9 cellular contexts compared by ENCODE assay signal in the genomic region with DNA sequence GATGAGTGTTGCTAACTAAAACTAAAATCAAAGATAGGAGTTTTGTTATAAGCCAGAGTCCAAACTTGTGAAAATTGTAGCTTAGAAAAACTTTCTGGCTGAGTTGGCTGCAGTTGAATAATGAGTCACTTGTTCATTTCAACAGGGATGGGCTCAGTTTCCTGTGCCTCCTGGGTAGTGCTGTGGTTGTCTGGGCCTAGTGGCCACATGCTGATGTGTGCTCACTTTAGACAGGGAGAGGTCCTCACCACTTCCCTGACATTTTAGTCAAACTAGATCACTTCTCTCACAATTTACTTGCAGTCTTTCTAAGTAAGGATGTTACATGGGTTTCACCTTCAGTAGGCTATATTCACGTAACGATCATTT. TPM values are rescaled to one million over a fixed set of nuclear protein-coding genes. Genes with fewer than 3 reads are reported as not detected.
A peak's percentile ranks its signal among the peaks of the same experiment; 100 is the strongest.
DNase-seq lines count a peak whose midpoint lies in the region; ATAC-seq and TF ChIP-seq lines count a peak whose summit lies in the region.
"Had no signal": no experiment of that assay in that cellular context is flagged by ENCODE, and none has a peak within 500 bp of the region (broad histone marks: within the 10 kb centered on the region; RNA-seq: fewer than 3 reads in every experiment).

No MANE protein-coding gene starts in this region.

- H3K27ac Mint-ChIP-seq in activated CD4-positive, alpha-beta memory T cell treated with anti-CD3 and anti-CD28 coated beads, Interleukin-2, amount 10 ng/mL, durations not matched to agents 7 days and 5 days, result no peak overlapping the region
- no peak overlapping the region for H3K27ac Mint-ChIP-seq in endodermal cell

- peaks cover 14% of the 10 kb centered on the region for H3K4me1 ChIP-seq in ACC112 (ENCODE audit: control insufficient read depth, insufficient read depth, low read length, unreplicated experiment)
- H3K4me1 ChIP-seq in endodermal cell (ENCODE audit: control insufficient read depth, insufficient read depth, low read length), result no peaks in the 10 kb centered on the region

- H3K4me1 Mint-ChIP-seq in activated CD4-positive, alpha-beta memory T cell treated with anti-CD3 and anti-CD28 coated beads, Interleukin-2, amount 10 ng/mL, durations not matched to agents 7 days and 5 days, result peaks cover 23% of the 10 kb centered on the region
- H3K4me1 Mint-ChIP-seq in endodermal cell, result peaks cover 8% of the 10 kb centered on the region

- peak overlapping the region; percentile 57 for H3K27ac ChIP-seq in ACC112 (ENCODE audit: low read depth, low read length)
- H3K27ac ChIP-seq in endodermal cell (ENCODE audit: low read depth, low read length), result no peak overlapping the region
- H3K27ac ChIP-seq: body of pancreas had no signal

- ATAC-seq in GM18868 (IDR thresholded peaks at IDR 0.05; ENCODE audit: unreplicated experiment), result peak; percentile 78
- peak; percentile 79 for ATAC-seq in HG03558 (IDR thresholded peaks at IDR 0.05; ENCODE audit: extremely low read depth, unreplicated experiment)
- ATAC-seq in left ventricle myocardium superior, result peak; percentile 64
- ATAC-seq: body of pancreas had no signal

- no peaks in the 10 kb centered on the region for H3K79me2 ChIP-seq in ACC112 (ENCODE audit: control insufficient read depth, insufficient read depth, low read length, unreplicated experiment)

- WGBS in endodermal cell (ENCODE audit: insufficient coverage in 1 of 2, insufficient read length in 1 of 2), 2 experiments, result 84 to 96% methylated on average over 2 of the region's 2 CpGs

- H3K27me3 ChIP-seq in ACC112 (ENCODE audit: insufficient read depth, low read length), result no peaks in the 10 kb centered on the region
- no peaks in the 10 kb centered on the region for H3K27me3 ChIP-seq in endodermal cell (ENCODE audit: control insufficient read depth, insufficient read depth, low read length, poor library complexity, severe bottlenecking)
- H3K27me3 ChIP-seq: body of pancreas had no signal

- no peaks in the 10 kb centered on the region for H3K9me3 Mint-ChIP-seq in activated CD4-positive, alpha-beta memory T cell treated with anti-CD3 and anti-CD28 coated beads, Interleukin-2, amount 10 ng/mL, durations not matched to agents 7 days and 5 days
- H3K9me3 Mint-ChIP-seq in endodermal cell, result no peaks in the 10 kb centered on the region

- no peaks in the 10 kb centered on the region for H3K9me3 ChIP-seq in endodermal cell (ENCODE audit: control insufficient read depth, low read length)
- H3K9me3 ChIP-seq: body of pancreas had no signal

- peak overlapping the region; percentile 99 for H2AFZ ChIP-seq in ACC112 (ENCODE audit: low read length, unreplicated experiment)

- H3K36me3 ChIP-seq in ACC112 (ENCODE audit: insufficient read depth, low read length) (no peaks in the 10 kb centered on the region), endodermal cell (ENCODE audit: control insufficient read depth, insufficient read depth, low read length) (no peaks in the 10 kb centered on the region)

- intact Hi-C loops in left ventricle myocardium superior (cut with micrococcal nuclease), result no loop called here

- no peak overlapping the region for H3K9ac ChIP-seq in endodermal cell (ENCODE audit: extremely low read depth, low read length, poor library complexity, severe bottlenecking)

- peak; percentile 84 for DNase-seq in activated CD4-positive, alpha-beta memory T cell treated with anti-CD3 and anti-CD28 coated beads, Interleukin-2, amount 10 ng/mL, durations not matched to agents 7 days and 5 days
- DNase-seq in left ventricle myocardium superior (no peak), DMS79 (lab: John Stamatoyannopoulos, UW) (no peak), endodermal cell (no peak), NCI-H128 (lab: John Stamatoyannopoulos, UW; ENCODE audit: unreplicated experiment) (no peak)

- H3K4me3 Mint-ChIP-seq in activated CD4-positive, alpha-beta memory T cell treated with anti-CD3 and anti-CD28 coated beads, Interleukin-2, amount 10 ng/mL, durations not matched to agents 7 days and 5 days, result no peak overlapping the region
- H3K4me3 Mint-ChIP-seq in endodermal cell, result no peak overlapping the region

- CTCF ChIA-PET in activated CD4-positive, alpha-beta memory T cell treated with anti-CD3 and anti-CD28 coated beads, Interleukin-2, amount 10 ng/mL, durations not matched to agents 7 days and 5 days (lab: Charles Lee), result no interaction called here

- peaks cover 11% of the 10 kb centered on the region for H3K27me3 Mint-ChIP-seq in activated CD4-positive, alpha-beta memory T cell treated with anti-CD3 and anti-CD28 coated beads, Interleukin-2, amount 10 ng/mL, durations not matched to agents 7 days and 5 days
- peaks cover 11% of the 10 kb centered on the region for H3K27me3 Mint-ChIP-seq in endodermal cell (ENCODE audit: insufficient read depth)

- POLR2A ChIA-PET in activated CD4-positive, alpha-beta memory T cell treated with anti-CD3 and anti-CD28 coated beads, Interleukin-2, amount 10 ng/mL, durations not matched to agents 7 days and 5 days (lab: Charles Lee), result interaction anchor here (0.6 to 2.6 kb wide), 5 partner anchors 8 to 27 kb away, joined by 3 to 10 read pairs (median 5); no protein-coding TSS in a partner anchor

- TF ChIP-seq CTCF in endodermal cell (conservative IDR thresholded peaks at IDR 0.05), result no peak

- no peak overlapping the region for H3K4me3 ChIP-seq in ACC112 (ENCODE audit: low read depth, low read length)
- no peak overlapping the region for H3K4me3 ChIP-seq in endodermal cell (ENCODE audit: low read length)
- H3K4me3 ChIP-seq: body of pancreas had no signal

- H3K36me3 Mint-ChIP-seq in activated CD4-positive, alpha-beta memory T cell treated with anti-CD3 and anti-CD28 coated beads, Interleukin-2, amount 10 ng/mL, durations not matched to agents 7 days and 5 days (ENCODE audit: low read depth), result no peaks in the 10 kb centered on the region
- no peaks in the 10 kb centered on the region for H3K36me3 Mint-ChIP-seq in endodermal cell (ENCODE audit: low read depth)

RNA-seq across cellular contexts. Expression of a gene that starts 6.3 kb away (rescaled TPM):
- total RNA-seq in activated CD4-positive, alpha-beta memory T cell treated with anti-CD3 and anti-CD28 coated beads, Interleukin-2, amount 10 ng/mL, durations not matched to agents 7 days and 5 days, result 10 to 100 TPM; 49.6 to 53.7 TPM
- total RNA-seq in left ventricle myocardium superior, result 21.2 TPM
- 10 to 100 TPM; 29.5 to 37.1 TPM for total RNA-seq in endodermal cell
- polyA plus RNA-seq in endodermal cell (2013, experiment 1 of 2), result 31.3 TPM
- polyA plus RNA-seq in endodermal cell (2013, experiment 2 of 2), result 30.6 TPM
